8 cellular contexts compared by ENCODE assay signal in genomic region chr15:48794697-48795134, GRCh38. TPM values are rescaled to one million over a fixed set of nuclear protein-coding genes. Genes with fewer than 3 reads are reported as not detected.
A peak's percentile ranks its signal among the peaks of the same experiment; 100 is the strongest.
DNase-seq lines count a peak whose midpoint lies in the region; ATAC-seq, FAIRE-seq and TF ChIP-seq lines count a peak whose summit lies in the region.

No MANE protein-coding gene starts in this region.

- peak overlapping the region; percentile 88 for H3K27ac ChIP-seq in neutrophil

- H3K9me3 ChIP-seq in neutrophil = no peaks in the 10 kb centered on the region

- DNase-seq in GM10266 (ENCODE audit: extremely low spot score) (peak; percentile 47), bronchial epithelial cell (ENCODE audit: low read depth) (peak; percentile 49), AG20443 (ENCODE audit: low spot score) (no peak), C1 segment of cervical spinal cord (lab: John Stamatoyannopoulos, UW) (no peak), NCI-H526 treated with DMSO at 0.1 percent for 48 hours (lab: John Stamatoyannopoulos, UW) (no peak)

- ATAC-seq in GM21423 (IDR thresholded peaks at IDR 0.05; ENCODE audit: unreplicated experiment) (peak; percentile 82), HG03571 (IDR thresholded peaks at IDR 0.05; ENCODE audit: unreplicated experiment) (peak; percentile 74)

- H3K36me3 ChIP-seq in bronchial epithelial cell (ENCODE audit: control insufficient read depth, insufficient read depth, low read length) (no peaks in the 10 kb centered on the region), neutrophil (peaks cover 9% of the 10 kb centered on the region)

- no peaks in the 10 kb centered on the region for H3K27me3 ChIP-seq in bronchial epithelial cell (ENCODE audit: control insufficient read depth, insufficient read depth, low read length)
- no peaks in the 10 kb centered on the region for H3K27me3 ChIP-seq in neutrophil

- H3K4me3 ChIP-seq in bronchial epithelial cell (ENCODE audit: low read depth, low read length) = no peak overlapping the region
- peak overlapping the region in 1 of 2 experiments; percentile 29 for H3K4me3 ChIP-seq in neutrophil (ENCODE audit: low read depth in 1 of 2, low read length in 1 of 2)

- TF ChIP-seq CTCF in GM10266 (IDR thresholded peaks at IDR 0.05; ENCODE audit: control insufficient read depth, insufficient read depth, low read depth, missing control alignments) = no peak
- TF ChIP-seq CTCF in bronchial epithelial cell (IDR thresholded peaks at IDR 0.05; ENCODE audit: insufficient read depth, low read length, severe bottlenecking) = no peak
- TF ChIP-seq CTCF in neutrophil (IDR thresholded peaks at IDR 0.05) = no peak

- H3K4me1 ChIP-seq in neutrophil (ENCODE audit: control insufficient read depth in 1 of 2, insufficient read depth in 1 of 2, low read depth in 1 of 2, low read length in 1 of 2) = peaks cover 13 to 22% of the 10 kb centered on the region in 2 experiments

- FAIRE-seq in bronchial epithelial cell (lab: Jason Lieb, UNC) = no peak

RNA-seq across cellular contexts. Expression of gene CEP152, which starts 16.2 kb away (rescaled TPM):
- 4.5 and 10.1 TPM in 2 replicates for total RNA-seq in bronchial epithelial cell

Comparison
In these comparisons a context has a peak if more than half of its experiments do, and no peak if none do; other contexts are left out.
1. DNase-seq: peak in GM10266 (single experiment) and bronchial epithelial cell (single experiment); none in AG20443 (single experiment), C1 segment of cervical spinal cord (0 of 14) and NCI-H526 treated with DMSO at 0.1 percent for 48 hours (single experiment).